ENCODE assay signal across 21 cellular contexts in the genomic region with DNA sequence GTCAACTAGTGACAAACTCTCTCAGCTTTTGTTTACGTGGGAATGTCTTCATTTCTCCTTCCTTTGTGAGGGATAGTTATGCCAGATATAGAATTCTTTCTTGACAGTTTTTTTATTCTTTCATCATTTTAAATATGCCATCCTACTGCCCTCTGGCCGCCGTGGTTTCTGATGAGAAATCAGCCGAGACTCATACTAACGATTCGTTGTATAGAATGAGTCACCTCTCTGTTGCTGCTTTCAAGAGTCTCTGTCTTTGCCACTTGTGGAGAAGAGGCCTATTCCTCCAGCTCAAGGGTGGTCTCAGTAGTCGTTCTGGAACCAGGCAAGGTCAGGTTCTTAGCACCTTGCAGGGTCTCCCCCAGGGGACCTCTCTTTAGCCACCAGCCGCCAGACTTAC. TPM values are rescaled to one million over a fixed set of nuclear protein-coding genes. Genes with fewer than 3 reads are reported as not detected.
DNase-seq lines count a peak whose midpoint lies in the region; ATAC-seq and TF ChIP-seq lines count a peak whose summit lies in the region.
"Had no signal": no experiment of that assay in that cellular context is flagged by ENCODE, and none has a peak within 500 bp of the region (broad histone marks: within the 10 kb centered on the region; RNA-seq: fewer than 3 reads in every experiment).

No MANE protein-coding gene starts in this region.

- WGBS in smooth muscle cell (ENCODE audit: low lambda C conversion rate) = 53% methylated on average over 8 of the region's 8 CpGs

- H2AFZ ChIP-seq in smooth muscle cell (ENCODE audit: low read depth) = no peak overlapping the region

- H3K9me3 ChIP-seq in smooth muscle cell (replicated peaks; ENCODE audit: low read depth) = no peaks in the 10 kb centered on the region
- H3K9me3 ChIP-seq: BE2C, left lung, vagina had no signal

- no peaks in the 10 kb centered on the region for H3K79me2 ChIP-seq in smooth muscle cell (ENCODE audit: low read depth)

- H4K20me1 ChIP-seq in smooth muscle cell (ENCODE audit: low read depth) = no peaks in the 10 kb centered on the region

- no peak overlapping the region for H3K4me2 ChIP-seq in smooth muscle cell

- H3K36me3 ChIP-seq in smooth muscle cell (ENCODE audit: low read depth) = no peaks in the 10 kb centered on the region
- H3K36me3 ChIP-seq: BE2C, cardiac muscle cell, left lung, vagina had no signal

- no peak overlapping the region for H3K27ac ChIP-seq in smooth muscle cell (ENCODE audit: low read depth)
- H3K27ac ChIP-seq: cardiac muscle cell, left lung, vagina had no signal

- TF ChIP-seq CTCF in smooth muscle cell (IDR thresholded peaks at IDR 0.05; ENCODE audit: borderline replicate concordance, insufficient read depth, poor library complexity, severe bottlenecking) = no peak

- no peak overlapping the region for H3K9ac ChIP-seq in smooth muscle cell (ENCODE audit: low read depth)

- H3K27me3 ChIP-seq in smooth muscle cell (ENCODE audit: low read depth) = no peaks in the 10 kb centered on the region
- H3K27me3 ChIP-seq: BE2C, cardiac muscle cell, vagina had no signal

- peak; percentile 15 for DNase-seq in stimulated activated CD4-positive, alpha-beta T cell treated with anti-CD3 and anti-CD28 coated beads, Interleukin-1b, Interleukin-23, amount 100 ng/mL, for 48 hours
- no peak for DNase-seq in stimulated activated CD4-positive, alpha-beta T cell treated with anti-CD3 and anti-CD28 coated beads, Interleukin-12 subunit alpha, Interleukin-12 subunit beta, amount 100 ng/mL, for 4 hours
- DNase-seq in RPMI7951 (ENCODE audit: low read depth) (peak; percentile 57), fibroblast of gingiva (ENCODE audit: low read depth) (peak; percentile 15), smooth muscle cell (lab: John Stamatoyannopoulos, UW; ENCODE audit: unreplicated experiment) (no peak), DMS 273 (lab: John Stamatoyannopoulos, UW; ENCODE audit: unreplicated experiment) (no peak), cortex of kidney (lab: John Stamatoyannopoulos, UW) (no peak)
- DNase-seq: activated CD4-positive, CD25-positive, alpha-beta regulatory T cell; BE2C; hippocampal formation; left lung; NCI-H2081; stimulated activated CD4-positive, alpha-beta T cell treated with anti-CD3 and anti-CD28 coated beads, Interleukin-2, amount 100 ng/mL, for 48 hours; T-cell had no signal

- H3K4me3 ChIP-seq in smooth muscle cell = no peak overlapping the region
- H3K4me3 ChIP-seq: cardiac muscle cell, left lung, vagina had no signal

- H3K4me1 ChIP-seq in smooth muscle cell (ENCODE audit: low read depth) = peaks cover 9% of the 10 kb centered on the region

- H3F3A ChIP-seq in smooth muscle cell (ENCODE audit: low read depth) = no peaks in the 10 kb centered on the region

- no peak for ATAC-seq in GM21717 (IDR thresholded peaks at IDR 0.05; ENCODE audit: unreplicated experiment)
- ATAC-seq: left lung, T-cell had no signal

RNA-seq across cellular contexts. Expression of gene MYO7A, which starts 8.0 kb away (rescaled TPM):
- total RNA-seq in RPMI7951 (2014; rRNA removed; shearing (Covaris generic)) = 0.29 and 0.36 TPM in 2 replicates
- total RNA-seq in smooth muscle cell = 0.18 TPM in 1 of 2 replicates, not detected in the other
- polyA plus RNA-seq in smooth muscle cell = 0.04 and 0.08 TPM in 2 replicates

RNA-seq across cellular contexts. Expression of gene OMP, which starts 33.4 kb away (rescaled TPM):
- total RNA-seq in RPMI7951 (2014; rRNA removed; shearing (Covaris generic)) = not detected in 2 replicates
- total RNA-seq in smooth muscle cell = 2.1 TPM in 1 of 2 replicates, not detected in the other
- not detected in 2 replicates for polyA plus RNA-seq in smooth muscle cell
- total RNA-seq: activated T-helper 2 cell treated with anti-CD3 and anti-CD28 coated beads, Interferon-gamma antibody, Interleukin-2, Interleukin-4, amounts not matched to agents 10 μg/mL and 5 μg/mL and 100 μg/mL, durations not matched to agents 14 hours and 24 hours and 36 hours; cardiac muscle cell; G401; left lung; myocyte; pulmonary artery endothelial cell; vagina had no signal
- polyA plus RNA-seq: cardiac muscle cell had no signal

Comparison
In these comparisons a context has a peak if more than half of its experiments do, and no peak if none do; other contexts are left out.
1. DNase-seq: peak in stimulated activated CD4-positive, alpha-beta T cell treated with anti-CD3 and anti-CD28 coated beads, Interleukin-1b, Interleukin-23, amount 100 ng/mL, for 48 hours (single experiment), RPMI7951 (single experiment) and fibroblast of gingiva (single experiment); none in stimulated activated CD4-positive, alpha-beta T cell treated with anti-CD3 and anti-CD28 coated beads, Interleukin-12 subunit alpha, Interleukin-12 subunit beta, amount 100 ng/mL, for 4 hours (single experiment), smooth muscle cell (single experiment), DMS 273 (single experiment) and cortex of kidney (single experiment).